8 cellular contexts compared by ENCODE assay signal in genomic region chr16:57623251-57624043, GRCh38. TPM values are rescaled to one million over a fixed set of nuclear protein-coding genes. Genes with fewer than 3 reads are reported as not detected.
A peak's percentile ranks its signal among the peaks of the same experiment; 100 is the strongest.
DNase-seq lines count a peak whose midpoint lies in the region; ATAC-seq and TF ChIP-seq lines count a peak whose summit lies in the region.

No MANE protein-coding gene starts in this region.

- no peaks in the 10 kb centered on the region for H3K9me3 Mint-ChIP-seq in MCF 10A (ENCODE audit: unreplicated experiment)

- H3K27me3 ChIP-seq in right atrium auricular region (no peaks in the 10 kb centered on the region), left lung (peaks cover 0 to 9% of the 10 kb centered on the region in 2 donors), uterus (no peaks in the 10 kb centered on the region)
- H3K27me3 ChIP-seq in effector memory CD4-positive, alpha-beta T cell (replicated peaks; ENCODE audit: control insufficient read depth, insufficient read depth, low read length, poor library complexity, severe bottlenecking) = no peaks in the 10 kb centered on the region

- H3K27ac ChIP-seq in right atrium auricular region = no peak overlapping the region
- H3K27ac ChIP-seq in left lung = no peak overlapping the region
- H3K27ac ChIP-seq in uterus = peak overlapping the region; percentile 30 to 56
- H3K27ac ChIP-seq in effector memory CD4-positive, alpha-beta T cell (ENCODE audit: insufficient read depth, low read length, poor library complexity, severe bottlenecking) = no peak overlapping the region

- DNase-seq in left ventricle myocardium superior = peak; percentile 30
- DNase-seq in right atrium auricular region (ENCODE audit: low spot score) = no peak
- peak; percentile 93 for DNase-seq in MCF 10A (ENCODE audit: unreplicated experiment)
- DNase-seq in left lung = peak; percentile 51 to 71
- DNase-seq in uterus = peak; percentile 70 to 71
- no peak for DNase-seq in stimulated activated CD4-positive, alpha-beta T cell treated with anti-CD3 and anti-CD28 coated beads, Interleukin-12 subunit alpha, Interleukin-12 subunit beta, amount 100 ng/mL, for 4 hours
- DNase-seq in effector memory CD4-positive, alpha-beta T cell = no peak

- TF ChIP-seq CTCF in right atrium auricular region (IDR thresholded peaks at IDR 0.05) (no peak), MCF 10A (IDR thresholded peaks at IDR 0.05; ENCODE audit: unreplicated experiment) (no peak), left lung (IDR thresholded peaks at IDR 0.05) (no peak), uterus (IDR thresholded peaks at IDR 0.05) (no peak)

- H3K4me1 ChIP-seq in right atrium auricular region (peaks cover 0 to 43% of the 10 kb centered on the region in 2 donors), left lung (peaks cover 10 to 12% of the 10 kb centered on the region in 2 donors), uterus (peaks cover 5 to 20% of the 10 kb centered on the region in 2 donors)
- no peaks in the 10 kb centered on the region for H3K4me1 ChIP-seq in effector memory CD4-positive, alpha-beta T cell (ENCODE audit: control insufficient read depth, insufficient read depth, low read length, poor library complexity, severe bottlenecking)

- H3K36me3 ChIP-seq in right atrium auricular region = no peaks in the 10 kb centered on the region
- H3K36me3 ChIP-seq in left lung = no peaks in the 10 kb centered on the region
- no peaks in the 10 kb centered on the region for H3K36me3 ChIP-seq in uterus
- no peaks in the 10 kb centered on the region for H3K36me3 ChIP-seq in effector memory CD4-positive, alpha-beta T cell (ENCODE audit: control insufficient read depth, insufficient read depth, low read length)

- ATAC-seq in left ventricle myocardium superior (no peak), left lung (peak; percentile 33), GM18511 (IDR thresholded peaks at IDR 0.05; ENCODE audit: unreplicated experiment) (no peak)

- H3K36me3 Mint-ChIP-seq in MCF 10A (ENCODE audit: insufficient read depth, unreplicated experiment) = peaks cover under 1% of the 10 kb centered on the region

- intact Hi-C loops in left ventricle myocardium superior (cut with micrococcal nuclease) = no loop called here
- intact Hi-C loops in MCF 10A (cut with micrococcal nuclease) = no loop called here
- intact Hi-C loops in left lung (cut with DNase I) = no loop called here
- intact Hi-C loops in uterus (cut with DNase I; ENCODE audit: low total_unique reads) = no loop called here

- H3K27ac Mint-ChIP-seq in MCF 10A (ENCODE audit: low read depth, unreplicated experiment) = peak overlapping the region; percentile 35

- H3K27me3 Mint-ChIP-seq in MCF 10A (ENCODE audit: insufficient read depth, unreplicated experiment) = no peaks in the 10 kb centered on the region

- TF ChIP-seq POLR2A in uterus (IDR thresholded peaks at IDR 0.05) = no peak

- H3K9me3 ChIP-seq in right atrium auricular region (no peaks in the 10 kb centered on the region), left lung (no peaks in the 10 kb centered on the region), uterus (no peaks in the 10 kb centered on the region)
- no peaks in the 10 kb centered on the region for H3K9me3 ChIP-seq in effector memory CD4-positive, alpha-beta T cell (ENCODE audit: control insufficient read depth, low read length)

- CTCF ChIA-PET in MCF 10A (lab: Yijun Ruan, JAX) = interaction anchor here (0.7 to 5.9 kb wide), 6 partner anchors 11 to 806 kb away, joined by 3 to 33 read pairs (median 4); no protein-coding TSS in a partner anchor

- H3K4me3 ChIP-seq in right atrium auricular region (no peak overlapping the region), left lung (no peak overlapping the region), uterus (no peak overlapping the region)
- H3K4me3 ChIP-seq in effector memory CD4-positive, alpha-beta T cell (ENCODE audit: insufficient read depth, low read depth, low read length, poor library complexity, severe bottlenecking) = no peak overlapping the region

- peaks cover 60% of the 10 kb centered on the region for H3K4me1 Mint-ChIP-seq in MCF 10A (ENCODE audit: insufficient read depth, unreplicated experiment)

- H3K4me3 Mint-ChIP-seq in MCF 10A (ENCODE audit: unreplicated experiment) = no peak overlapping the region

- POLR2A ChIA-PET in MCF 10A (lab: Yijun Ruan, JAX) = interaction anchor here (0.7 to 1.0 kb wide), 2 partner anchors 11 to 436 kb away, joined by 3 to 5 read pairs; no protein-coding TSS in a partner anchor

- no TSS peak for BruUV-seq in MCF 10A (replicated peaks; lab: Mats Ljungman, UMichigan)

RNA-seq across cellular contexts. Expression of gene ADGRG1, which starts 5.0 kb away (rescaled TPM):
- total RNA-seq in left ventricle myocardium superior (18.6 TPM), right atrium auricular region (10 to 100 TPM; 12.6 to 25.5 TPM), MCF 10A (2022) (10.1 and 10.2 TPM in 2 replicates), left lung (10 to 100 TPM; 53.2 to 78.4 TPM), uterus (10 to 100 TPM in 1 of 4 donors, 1 to 10 TPM in 3; 6.5 to 87.0 (median 7.8) TPM)

RNA-seq across cellular contexts. Expression of gene ADGRG3, which starts 44.7 kb away (rescaled TPM):
- total RNA-seq in left ventricle myocardium superior = 0.82 TPM
- 1 to 10 TPM in 1 of 2 donors, under 1 TPM in 1; 0.75 to 1.0 TPM for total RNA-seq in right atrium auricular region
- total RNA-seq in MCF 10A (2022) = not detected in 2 replicates
- 10 to 100 TPM in 1 of 2 donors, 1 to 10 TPM in 1; 1.1 to 29.8 TPM for total RNA-seq in left lung
- 1 to 10 TPM in 3 of 4 donors, not detected in 1; 1.0 to 3.2 (median 2.5) TPM for total RNA-seq in uterus

Comparison
In these comparisons a context has a peak if more than half of its experiments do, and no peak if none do; other contexts are left out.
1. DNase-seq: peak in left ventricle myocardium superior (single experiment), MCF 10A (single experiment), left lung (2 of 2) and uterus (2 of 2); none in right atrium auricular region (single experiment), stimulated activated CD4-positive, alpha-beta T cell treated with anti-CD3 and anti-CD28 coated beads, Interleukin-12 subunit alpha, Interleukin-12 subunit beta, amount 100 ng/mL, for 4 hours (single experiment) and effector memory CD4-positive, alpha-beta T cell (0 of 3).
2. H3K27ac ChIP-seq: peak in uterus (2 of 2); none in right atrium auricular region (0 of 2), left lung (0 of 2) and effector memory CD4-positive, alpha-beta T cell (single experiment).